ENCODE assay signal across 8 cellular contexts in the genomic region with DNA sequence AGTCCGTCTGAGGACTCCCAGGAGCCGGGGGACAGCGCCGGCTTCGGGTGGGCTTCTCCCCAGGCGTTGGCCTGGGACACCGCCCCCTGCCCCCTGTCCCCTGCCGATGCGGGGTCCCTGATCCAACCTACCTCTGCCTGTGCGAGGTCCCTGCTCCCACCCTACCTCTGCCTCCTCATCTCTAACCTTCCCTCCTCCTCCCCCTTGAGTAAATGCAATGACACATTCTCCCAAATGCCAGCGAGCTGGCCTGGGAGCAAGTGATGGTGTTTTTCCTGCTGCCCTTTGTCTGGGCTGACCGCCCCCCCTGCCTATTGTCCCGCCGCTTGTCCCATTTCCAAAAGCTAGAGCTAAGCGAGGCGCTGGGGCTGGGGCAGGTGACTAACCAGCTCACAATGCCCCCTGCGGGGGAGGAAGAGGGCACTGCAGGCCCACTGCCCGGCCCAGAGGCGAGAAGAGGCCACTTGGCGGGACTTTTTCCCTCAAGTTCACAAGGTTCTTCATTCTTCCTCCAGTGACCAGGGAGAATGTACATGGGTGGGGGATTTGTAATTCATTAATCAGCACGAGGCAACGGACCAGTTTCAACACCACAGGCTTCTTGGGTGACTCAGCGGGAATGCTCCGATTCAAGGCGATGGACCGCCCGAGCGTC. TPM values are rescaled to one million over a fixed set of nuclear protein-coding genes. Genes with fewer than 3 reads are reported as not detected.
DNase-seq lines count a peak whose midpoint lies in the region; TF ChIP-seq lines count a peak whose summit lies in the region.

No MANE protein-coding gene starts in this region.

- H3K27me3 ChIP-seq in thymus (ENCODE audit: control insufficient read depth, insufficient read depth) = peaks cover 58% of the 10 kb centered on the region

- H3K27me3 Mint-ChIP-seq in mesothelial cell of epicardium (ENCODE audit: low read depth) = peaks cover 7% of the 10 kb centered on the region

- H3K36me3 Mint-ChIP-seq in mesothelial cell of epicardium = no peaks in the 10 kb centered on the region

- H3K4me3 Mint-ChIP-seq in mesothelial cell of epicardium = peak overlapping the region; percentile 83

- DNase-seq in NCI-H524 (lab: John Stamatoyannopoulos, UW) (peak; percentile 27 to 61), NCI-H524 treated with DMSO at 0.1 percent for 48 hours (lab: John Stamatoyannopoulos, UW) (no peak), Kasumi-1 (lab: John Stamatoyannopoulos, UW) (peak; percentile 42 to 53), epidermal melanocyte (ENCODE audit: insufficient read length, low spot score) (peak; percentile 75), mesothelial cell of epicardium (ENCODE audit: low spot score in 2 of 2, unreplicated experiment in 2 of 2) (peak in 1 of 2 experiments; percentile 61), NCI-H1048 (lab: John Stamatoyannopoulos, UW) (no peak)
- peak; percentile 61 for DNase-seq in activated CD4-positive, CD25-positive, alpha-beta regulatory T cell treated with anti-CD3 and anti-CD28 coated beads, Interleukin-2, amount 50 U/mL, for 72 hours

- no peaks in the 10 kb centered on the region for H3K36me3 ChIP-seq in thymus (ENCODE audit: control insufficient read depth, insufficient read depth)

- WGBS in thymus = 5% methylated on average over 28 of the region's 28 CpGs

- H3K4me1 Mint-ChIP-seq in mesothelial cell of epicardium = peaks cover 58% of the 10 kb centered on the region

- peak overlapping the region; percentile 49 for H3K4me3 ChIP-seq in thymus (ENCODE audit: low read length)

- no peaks in the 10 kb centered on the region for H3K9me3 ChIP-seq in thymus (ENCODE audit: control insufficient read depth)

- no peaks in the 10 kb centered on the region for H3K9me3 Mint-ChIP-seq in mesothelial cell of epicardium

- peak overlapping the region; percentile 94 for H3K27ac Mint-ChIP-seq in mesothelial cell of epicardium

- H3K27ac ChIP-seq in thymus (ENCODE audit: low read depth) = no peak overlapping the region

- peak; percentile 45 for TF ChIP-seq CTCF in mesothelial cell of epicardium (IDR thresholded peaks at IDR 0.05; ENCODE audit: unreplicated experiment)

- peaks cover 15% of the 10 kb centered on the region for H3K4me1 ChIP-seq in thymus (ENCODE audit: control insufficient read depth, insufficient read depth, low read length)

RNA-seq across cellular contexts. Expression of a gene that starts 0.6 kb away (rescaled TPM):
- total RNA-seq in mesothelial cell of epicardium = 5.9 to 6.3 TPM (median 6.1 TPM) in 3 replicates
- polyA plus RNA-seq in thymus = 2.0 TPM

RNA-seq across cellular contexts. Expression of a gene that starts 17.7 kb away (rescaled TPM):
- total RNA-seq in mesothelial cell of epicardium = 44.7 to 48.8 TPM (median 48.7 TPM) in 3 replicates
- polyA plus RNA-seq in thymus = 35.2 TPM

RNA-seq across cellular contexts. Expression of a gene that starts 20.7 kb away (rescaled TPM):
- 32.0 to 37.9 TPM (median 32.2 TPM) in 3 replicates for total RNA-seq in mesothelial cell of epicardium
- 143 TPM for polyA plus RNA-seq in thymus

RNA-seq across cellular contexts. Expression of a gene that starts 27.6 kb away (rescaled TPM):
- total RNA-seq in mesothelial cell of epicardium = 103 to 107 TPM (median 103 TPM) in 3 replicates
- polyA plus RNA-seq in thymus = 141 TPM

RNA-seq across cellular contexts. Expression of a gene that starts 29.8 kb away (rescaled TPM):
- 0.41 to 0.82 TPM (median 0.74 TPM) in 3 replicates for total RNA-seq in mesothelial cell of epicardium
- polyA plus RNA-seq in thymus = 318 TPM

Comparison
In these comparisons a context has a peak if more than half of its experiments do, and no peak if none do; other contexts are left out.
1. DNase-seq: peak in NCI-H524 (2 of 2), Kasumi-1 (2 of 2), activated CD4-positive, CD25-positive, alpha-beta regulatory T cell treated with anti-CD3 and anti-CD28 coated beads, Interleukin-2, amount 50 U/mL, for 72 hours (single experiment) and epidermal melanocyte (single experiment); none in NCI-H524 treated with DMSO at 0.1 percent for 48 hours (single experiment) and NCI-H1048 (single experiment).